Comparison of ENCODE assay signal across 17 cellular contexts in the genomic region with DNA sequence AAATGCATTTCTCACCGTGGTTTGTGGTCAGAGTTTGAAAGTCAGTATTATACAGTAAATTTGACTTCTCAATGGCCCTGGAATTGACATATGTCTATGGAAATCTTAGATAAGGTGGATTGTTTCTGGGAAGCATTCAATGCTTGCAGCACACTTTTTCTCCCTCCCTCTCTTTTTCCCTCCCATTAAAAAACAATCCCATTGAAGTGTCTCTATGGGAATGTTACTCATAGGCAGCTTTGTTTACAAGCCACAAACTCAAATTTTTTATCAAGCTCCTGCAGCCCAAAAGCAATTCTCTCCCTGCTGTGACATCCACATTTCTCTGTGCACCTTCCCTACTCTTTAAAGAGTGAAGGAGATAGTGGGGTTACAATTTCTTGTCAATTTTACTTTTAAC.
"Had no signal": no experiment of that assay in that cellular context is flagged by ENCODE, and none has a peak within 500 bp of the region (broad histone marks: within the 10 kb centered on the region; RNA-seq: fewer than 3 reads in every experiment).

No MANE protein-coding gene starts in this region.

- DNase-seq: cortex of kidney; dorsolateral prefrontal cortex; effector CD8-positive, alpha-beta T cell; gastrocnemius medialis; islet precursor cell; mammary epithelial cell; mucosa of descending colon; natural killer cell; nucleus accumbens; ovary; right cardiac atrium; small intestine; stimulated activated CD4-positive, alpha-beta T cell treated with anti-CD3 and anti-CD28 coated beads, Interleukin-12 subunit alpha, Interleukin-12 subunit beta, amount 100 ng/mL, for 4 hours; stimulated activated naive CD4-positive, alpha-beta T cell had no signal

- H3K4me3 ChIP-seq: dorsolateral prefrontal cortex, esophagus muscularis mucosa, gastrocnemius medialis, mucosa of descending colon, neural progenitor cell, ovary had no signal

- H3K9ac ChIP-seq: neural progenitor cell had no signal

- H3K4me1 ChIP-seq: gastrocnemius medialis had no signal

- H3K27me3 ChIP-seq: dorsolateral prefrontal cortex, esophagus muscularis mucosa, gastrocnemius medialis, neural progenitor cell, ovary had no signal

- H3K36me3 ChIP-seq: esophagus muscularis mucosa, gastrocnemius medialis, neural progenitor cell, ovary had no signal

- H3K9me3 ChIP-seq: esophagus muscularis mucosa, gastrocnemius medialis, mucosa of descending colon, ovary had no signal

- H3K27ac ChIP-seq: dorsolateral prefrontal cortex, epithelial cell of prostate, esophagus muscularis mucosa, gastrocnemius medialis, neural progenitor cell, ovary had no signal
